Comparison of ENCODE assay signal across 20 cellular contexts in genomic region chr7:144975882-144976281, GRCh38.
"Had no signal": no experiment of that assay in that cellular context is flagged by ENCODE, and none has a peak within 500 bp of the region (broad histone marks: within the 10 kb centered on the region; RNA-seq: fewer than 3 reads in every experiment).

No MANE protein-coding gene starts in this region.

- H3K4me1 Mint-ChIP-seq: activated T-helper 17 cell treated with anti-CD3 and anti-CD28 coated beads, Interleukin-2, amount 50 U/mL, for 72 hours; nephron progenitor cell had no signal

- H3K4me3 Mint-ChIP-seq: activated T-helper 17 cell treated with anti-CD3 and anti-CD28 coated beads, Interleukin-2, amount 50 U/mL, for 72 hours; nephron progenitor cell had no signal

- H3K9me3 Mint-ChIP-seq: nephron progenitor cell had no signal

- H3K4me1 ChIP-seq: ascending aorta, gastroesophageal sphincter, heart right ventricle, sigmoid colon, thyroid gland had no signal

- H3K27me3 ChIP-seq: ascending aorta, heart right ventricle, sigmoid colon, thyroid gland had no signal

- H3K36me3 ChIP-seq: ascending aorta, gastroesophageal sphincter, heart right ventricle, sigmoid colon, thyroid gland, WERI-Rb-1 had no signal

- H3K9me3 ChIP-seq: ascending aorta, gastroesophageal sphincter, sigmoid colon, thyroid gland had no signal

- ATAC-seq: activated T-helper 17 cell treated with anti-CD3 and anti-CD28 coated beads, Interleukin-2, amount 50 U/mL, for 72 hours; gastroesophageal sphincter; heart right ventricle; left ventricle myocardium superior had no signal

- H3K27ac ChIP-seq: ascending aorta, gastroesophageal sphincter, heart right ventricle, sigmoid colon, thyroid gland, WERI-Rb-1 had no signal

- DNase-seq: activated CD4-positive, alpha-beta T cell treated with anti-CD3 and anti-CD28 coated beads for 1 hour; activated CD4-positive, alpha-beta T cell treated with anti-CD3 and anti-CD28 coated beads, Interleukin-2, amount 50 U/mL, for 48 hours; activated naive CD4-positive, alpha-beta T cell treated with anti-CD3 and anti-CD28 coated beads, Interleukin-2, amount 50 U/mL, for 16 hours; activated T-cell treated with anti-CD3 and anti-CD28 coated beads for 4 hours; cerebellar nuclear complex; cortex of kidney; heart right ventricle; kidney glomerular epithelial cell; left ventricle myocardium superior; nephron progenitor cell; nucleus accumbens; sigmoid colon; stimulated activated CD4-positive, alpha-beta T cell treated with anti-CD3 and anti-CD28 coated beads, Interleukin-4, amount 100 ng/mL, for 24 hours; stimulated activated naive CD4-positive, alpha-beta T cell; T-helper 2 cell; thyroid gland; WERI-Rb-1 had no signal

- H3K27ac Mint-ChIP-seq: activated T-helper 17 cell treated with anti-CD3 and anti-CD28 coated beads, Interleukin-2, amount 50 U/mL, for 72 hours; nephron progenitor cell had no signal

- H3K4me3 ChIP-seq: ascending aorta, gastroesophageal sphincter, heart right ventricle, sigmoid colon, thyroid gland had no signal
